ENCODE assay signal across 26 cellular contexts in genomic region chr12:47856721-47857575, GRCh38. TPM values are rescaled to one million over a fixed set of nuclear protein-coding genes. Genes with fewer than 3 reads are reported as not detected.
DNase-seq lines count a peak whose midpoint lies in the region; ATAC-seq and TF ChIP-seq lines count a peak whose summit lies in the region.
"Had no signal": no experiment of that assay in that cellular context is flagged by ENCODE, and none has a peak within 500 bp of the region (broad histone marks: within the 10 kb centered on the region; RNA-seq: fewer than 3 reads in every experiment).

No MANE protein-coding gene starts in this region.

- peak overlapping the region; percentile 92 for H3K27ac Mint-ChIP-seq in activated CD4-positive, alpha-beta T cell treated with anti-CD3 and anti-CD28 coated beads, Interleukin-2, amount 10 ng/mL, durations not matched to agents 24 days and 14 days
- H3K27ac Mint-ChIP-seq in activated naive CD4-positive, alpha-beta T cell treated with anti-CD3 and anti-CD28 coated beads, Interleukin-2, amount 50 U/mL, for 72 hours, result peak overlapping the region; percentile 69 to 84
- H3K27ac Mint-ChIP-seq in endodermal cell, result no peak overlapping the region
- peak overlapping the region; percentile 56 for H3K27ac Mint-ChIP-seq in stimulated activated naive B cell treated with anti-CD40 and anti-IgM and Interleukin-4, amounts not matched to agents 10 μg/mL and 1 μg/mL and 100 μg/mL, for 72 hours

- TF ChIP-seq CTCF in endodermal cell (conservative IDR thresholded peaks at IDR 0.05), result no peak

- no peaks in the 10 kb centered on the region for H3K9me3 Mint-ChIP-seq in activated CD4-positive, alpha-beta T cell treated with anti-CD3 and anti-CD28 coated beads, Interleukin-2, amount 10 ng/mL, durations not matched to agents 24 days and 14 days
- no peaks in the 10 kb centered on the region for H3K9me3 Mint-ChIP-seq in activated naive CD4-positive, alpha-beta T cell treated with anti-CD3 and anti-CD28 coated beads, Interleukin-2, amount 50 U/mL, for 72 hours
- no peaks in the 10 kb centered on the region for H3K9me3 Mint-ChIP-seq in endodermal cell
- H3K9me3 Mint-ChIP-seq in stimulated activated naive B cell treated with anti-CD40 and anti-IgM and Interleukin-4, amounts not matched to agents 10 μg/mL and 1 μg/mL and 100 μg/mL, for 72 hours, result no peaks in the 10 kb centered on the region
- H3K9me3 Mint-ChIP-seq: CD14-positive monocyte had no signal

- H3K27me3 Mint-ChIP-seq in activated CD4-positive, alpha-beta T cell treated with anti-CD3 and anti-CD28 coated beads, Interleukin-2, amount 10 ng/mL, durations not matched to agents 24 days and 14 days, result no peaks in the 10 kb centered on the region
- H3K27me3 Mint-ChIP-seq in endodermal cell (ENCODE audit: insufficient read depth), result peaks cover 9% of the 10 kb centered on the region
- no peaks in the 10 kb centered on the region for H3K27me3 Mint-ChIP-seq in stimulated activated naive B cell treated with anti-CD40 and anti-IgM and Interleukin-4, amounts not matched to agents 10 μg/mL and 1 μg/mL and 100 μg/mL, for 72 hours

- DNase-seq in activated CD4-positive, alpha-beta T cell treated with anti-CD3 and anti-CD28 coated beads, Interleukin-2, amount 10 ng/mL, durations not matched to agents 24 days and 14 days, result no peak
- no peak for DNase-seq in activated CD4-positive, alpha-beta T cell treated with anti-CD3 and anti-CD28 coated beads, Interleukin-2, amount 50 U/mL, for 48 hours
- DNase-seq in activated naive CD4-positive, alpha-beta T cell treated with anti-CD3 and anti-CD28 coated beads, Interleukin-2, amount 50 U/mL, for 72 hours (ENCODE audit: low spot score in 2 of 2), result peak in 1 of 2 donors; percentile 50
- DNase-seq in activated naive CD4-positive, alpha-beta T cell treated with Interleukin-2 at 50 U/mL for 16 hours, result no peak
- peak; percentile 36 for DNase-seq in endodermal cell
- no peak for DNase-seq in stimulated activated naive B cell treated with anti-CD40 and anti-IgM and Interleukin-4, amounts not matched to agents 10 μg/mL and 1 μg/mL and 100 μg/mL, for 72 hours
- no peak for DNase-seq in LoVo (ENCODE audit: low spot score)
- DNase-seq in T-helper 9 cell, result no peak
- DNase-seq: 8988T, ACHN, BE2C, Calu3, DMS153, DND-41, KBM-7, MG63, NCI-H1105 treated with DMSO at 0.1 percent for 48 hours, NCI-H146, NCI-H1930, NCI-H2107, NCI-H446, NCI-H524 treated with DMSO at 0.1 percent for 48 hours, NCI-H774 had no signal

- intact Hi-C loops in activated CD4-positive, alpha-beta T cell treated with anti-CD3 and anti-CD28 coated beads, Interleukin-2, amount 10 ng/mL, durations not matched to agents 24 days and 14 days (cut with micrococcal nuclease), result no loop called here

- no peak overlapping the region for H3K27ac ChIP-seq in endodermal cell (ENCODE audit: low read depth, low read length)

- whole genome bisulfite sequencing in endodermal cell (ENCODE audit: insufficient coverage in 1 of 2, insufficient read length in 1 of 2), 2 experiments, result 89 to 95% methylated on average over 10 to 17 of the region's 17 CpGs

- H3K4me1 Mint-ChIP-seq in activated CD4-positive, alpha-beta T cell treated with anti-CD3 and anti-CD28 coated beads, Interleukin-2, amount 10 ng/mL, durations not matched to agents 24 days and 14 days, result peaks cover 41% of the 10 kb centered on the region
- peaks cover 5% of the 10 kb centered on the region for H3K4me1 Mint-ChIP-seq in endodermal cell
- H3K4me1 Mint-ChIP-seq in stimulated activated naive B cell treated with anti-CD40 and anti-IgM and Interleukin-4, amounts not matched to agents 10 μg/mL and 1 μg/mL and 100 μg/mL, for 72 hours, result peaks cover 26 to 39% of the 10 kb centered on the region in 2 donors
- H3K4me1 Mint-ChIP-seq: CD14-positive monocyte had no signal

- no peak overlapping the region for H3K9ac ChIP-seq in endodermal cell (ENCODE audit: extremely low read depth, low read length, poor library complexity, severe bottlenecking)

- no peaks in the 10 kb centered on the region for H3K9me3 ChIP-seq in endodermal cell (ENCODE audit: control insufficient read depth, low read length)
- H3K9me3 ChIP-seq: BE2C, MG63 had no signal

- no peak overlapping the region for H3K4me3 ChIP-seq in endodermal cell (ENCODE audit: low read length)
- H3K4me3 ChIP-seq: MG63 had no signal

- H3K36me3 ChIP-seq in endodermal cell (ENCODE audit: control insufficient read depth, insufficient read depth, low read length), result no peaks in the 10 kb centered on the region
- H3K36me3 ChIP-seq: BE2C had no signal

- no peak overlapping the region for H3K4me3 Mint-ChIP-seq in activated CD4-positive, alpha-beta T cell treated with anti-CD3 and anti-CD28 coated beads, Interleukin-2, amount 10 ng/mL, durations not matched to agents 24 days and 14 days
- no peak overlapping the region for H3K4me3 Mint-ChIP-seq in endodermal cell
- no peak overlapping the region for H3K4me3 Mint-ChIP-seq in stimulated activated naive B cell treated with anti-CD40 and anti-IgM and Interleukin-4, amounts not matched to agents 10 μg/mL and 1 μg/mL and 100 μg/mL, for 72 hours
- H3K4me3 Mint-ChIP-seq: CD14-positive monocyte had no signal

- peaks cover 5% of the 10 kb centered on the region for H3K4me1 ChIP-seq in endodermal cell (ENCODE audit: control insufficient read depth, insufficient read depth, low read length)
- H3K4me1 ChIP-seq: BE2C had no signal

- no peaks in the 10 kb centered on the region for H3K27me3 ChIP-seq in endodermal cell (ENCODE audit: control insufficient read depth, insufficient read depth, low read length, poor library complexity, severe bottlenecking)
- H3K27me3 ChIP-seq: BE2C, MG63 had no signal

- ATAC-seq in activated naive CD4-positive, alpha-beta T cell treated with anti-CD3 and anti-CD28 coated beads, Interleukin-2, amount 50 U/mL, for 72 hours, result no peak
- no peak for ATAC-seq in stimulated activated naive B cell treated with anti-CD40 and anti-IgM and Interleukin-4, amounts not matched to agents 10 μg/mL and 1 μg/mL and 100 μg/mL, for 72 hours (replicated peaks)
- ATAC-seq: HCT116, HepG2 had no signal

- peaks cover 80% of the 10 kb centered on the region for H3K36me3 Mint-ChIP-seq in activated CD4-positive, alpha-beta T cell treated with anti-CD3 and anti-CD28 coated beads, Interleukin-2, amount 10 ng/mL, durations not matched to agents 24 days and 14 days (ENCODE audit: low read depth)
- H3K36me3 Mint-ChIP-seq in activated naive CD4-positive, alpha-beta T cell treated with anti-CD3 and anti-CD28 coated beads, Interleukin-2, amount 50 U/mL, for 72 hours, result peaks cover 49 to 61% of the 10 kb centered on the region in 2 donors
- no peaks in the 10 kb centered on the region for H3K36me3 Mint-ChIP-seq in endodermal cell (ENCODE audit: low read depth)
- H3K36me3 Mint-ChIP-seq in stimulated activated naive B cell treated with anti-CD40 and anti-IgM and Interleukin-4, amounts not matched to agents 10 μg/mL and 1 μg/mL and 100 μg/mL, for 72 hours, result peaks cover 54 to 72% of the 10 kb centered on the region in 2 donors

RNA-seq across cellular contexts. Expression of gene HDAC7, which starts 37.2 kb away (rescaled TPM):
- total RNA-seq in activated CD4-positive, alpha-beta T cell treated with anti-CD3 and anti-CD28 coated beads, Interleukin-2, amount 10 ng/mL, durations not matched to agents 24 days and 14 days, result 405 and 419 TPM in 2 replicates
- total RNA-seq in activated naive CD4-positive, alpha-beta T cell treated with anti-CD3 and anti-CD28 coated beads, Interleukin-2, amount 50 U/mL, for 72 hours, result 100 to 1,000 TPM; 285 to 334 TPM
- 100 to 1,000 TPM; 146 to 154 TPM for total RNA-seq in endodermal cell
- polyA plus RNA-seq in endodermal cell (2013, experiment 1 of 2), result 73.0 TPM
- polyA plus RNA-seq in endodermal cell (2013, experiment 2 of 2), result 68.5 TPM

RNA-seq across cellular contexts. Expression of gene VDR, which starts 47.8 kb away (rescaled TPM):
- total RNA-seq in activated CD4-positive, alpha-beta T cell treated with anti-CD3 and anti-CD28 coated beads, Interleukin-2, amount 10 ng/mL, durations not matched to agents 24 days and 14 days, result 267 and 277 TPM in 2 replicates
- 100 to 1,000 TPM in 1 of 2 donors, 10 to 100 TPM in 1; 92.4 to 133 TPM for total RNA-seq in activated naive CD4-positive, alpha-beta T cell treated with anti-CD3 and anti-CD28 coated beads, Interleukin-2, amount 50 U/mL, for 72 hours
- total RNA-seq in endodermal cell, result under 1 TPM in 1 of 2 donors, not detected in 1; 0.04 TPM
- not detected for polyA plus RNA-seq in endodermal cell (2013, experiment 1 of 2)
- not detected for polyA plus RNA-seq in endodermal cell (2013, experiment 2 of 2)

Comparison
In these comparisons a context has a peak if more than half of its experiments do, and no peak if none do; other contexts are left out.
1. RNA of gene VDR, which starts 47.8 kb away (total RNA-seq): 267 to 277 TPM in activated CD4-positive, alpha-beta T cell treated with anti-CD3 and anti-CD28 coated beads, Interleukin-2, amount 10 ng/mL, durations not matched to agents 24 days and 14 days and 92.4 to 133 TPM in activated naive CD4-positive, alpha-beta T cell treated with anti-CD3 and anti-CD28 coated beads, Interleukin-2, amount 50 U/mL, for 72 hours; 0.04 TPM in endodermal cell; every median in the first group is over 10 times any median in the second.